In the genomic region with DNA sequence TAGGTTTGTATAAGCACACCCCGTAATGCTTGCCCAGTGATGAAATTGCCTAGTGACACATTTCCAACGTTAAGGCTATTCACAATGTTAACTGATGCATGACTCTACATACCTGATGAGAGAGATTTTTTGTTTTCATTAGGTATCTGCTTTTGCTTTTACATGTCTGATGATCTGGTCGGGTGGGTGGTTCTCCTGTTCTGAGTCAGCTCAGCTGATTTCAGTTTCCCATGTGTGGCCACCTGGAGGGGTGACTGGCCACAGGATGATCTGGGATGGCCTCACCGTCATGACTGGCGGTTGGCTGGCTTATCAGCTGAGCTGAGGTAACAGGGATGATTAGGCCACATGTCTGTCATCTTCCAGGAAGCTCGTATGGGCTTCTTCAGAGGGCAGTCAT, we compare ENCODE assay signal across 8 cellular contexts. TPM values are rescaled to one million over a fixed set of nuclear protein-coding genes. Genes with fewer than 3 reads are reported as not detected.
DNase-seq lines count a peak whose midpoint lies in the region; ATAC-seq and TF ChIP-seq lines count a peak whose summit lies in the region.

No MANE protein-coding gene starts in this region.

- no peaks in the 10 kb centered on the region for H3K4me1 ChIP-seq in testis

- 89 to 90% methylated on average over 5 to 6 of the region's 6 CpGs for WGBS in testis, 2 donors

- TF ChIP-seq CTCF in testis (IDR thresholded peaks at IDR 0.05) = no peak

- peak; percentile 96 for ATAC-seq in GM18498 (IDR thresholded peaks at IDR 0.05; ENCODE audit: unreplicated experiment)
- ATAC-seq in GM21515 (IDR thresholded peaks at IDR 0.05; ENCODE audit: unreplicated experiment) = peak; percentile 98

- no peak for TF ChIP-seq POLR2A in testis (IDR thresholded peaks at IDR 0.05)

- H3K27me3 ChIP-seq in testis = no peaks in the 10 kb centered on the region

- H3K27ac ChIP-seq in epithelial cell of prostate (peak overlapping the region; percentile 77), testis (no peak overlapping the region)

- DNase-seq in HK-2 (ENCODE audit: unreplicated experiment) (peak; percentile 77), epithelial cell of prostate (ENCODE audit: low read depth, low spot score) (peak; percentile 97), foreskin melanocyte (no peak), posterior cingulate gyrus (no peak), testis (no peak), C1 segment of cervical spinal cord (lab: John Stamatoyannopoulos, UW) (no peak)

- H3K4me3 ChIP-seq in testis = no peak overlapping the region

- H3K9me3 ChIP-seq in testis = no peaks in the 10 kb centered on the region

- H3K36me3 ChIP-seq in testis (ENCODE audit: low read depth, missing control alignments) = no peaks in the 10 kb centered on the region

- intact Hi-C loops in posterior cingulate gyrus (cut with DNase I) = loop anchor here (10.0 kb wide), 2 partner anchors 107 to 177 kb away; a partner anchor contains a TSS
- intact Hi-C loops in testis (cut with DNase I; ENCODE audit: low total_unique reads) = no loop called here

RNA-seq across cellular contexts. Expression of a gene that starts 33.8 kb away (rescaled TPM):
- 10 to 100 TPM; 34.5 to 36.2 TPM for total RNA-seq in testis
- polyA plus RNA-seq in testis (ENCODE audit: insufficient read depth, low read depth, low replicate concordance) = 23.2 TPM

Comparison
In these comparisons a context has a peak if more than half of its experiments do, and no peak if none do; other contexts are left out.
1. DNase-seq: peak in HK-2 (single experiment) and epithelial cell of prostate (single experiment); none in foreskin melanocyte (single experiment), posterior cingulate gyrus (0 of 10), testis (single experiment) and C1 segment of cervical spinal cord (0 of 14).